19 cellular contexts compared by ENCODE assay signal in the genomic region with DNA sequence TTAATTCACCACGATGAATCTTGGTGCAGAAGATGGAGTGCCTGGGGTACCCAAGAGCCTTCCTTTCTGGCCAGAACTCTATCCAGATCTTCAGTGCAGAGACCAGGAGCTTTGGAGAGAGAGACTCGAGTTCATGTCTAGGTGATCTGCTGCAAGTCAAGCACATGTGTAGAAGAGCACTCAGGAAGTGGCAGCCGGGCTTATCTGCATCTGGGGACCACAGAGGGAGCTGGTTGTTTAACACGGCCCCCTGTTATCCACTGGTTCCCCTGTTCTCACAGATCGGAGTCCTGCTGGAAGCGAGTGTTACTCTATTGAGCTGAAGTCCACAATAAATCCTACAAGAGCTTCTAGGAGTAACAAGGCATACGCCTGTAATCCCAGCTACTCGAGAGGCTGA.
DNase-seq lines count a peak whose midpoint lies in the region; ATAC-seq lines count a peak whose summit lies in the region.
"Had no signal": no experiment of that assay in that cellular context is flagged by ENCODE, and none has a peak within 500 bp of the region (broad histone marks: within the 10 kb centered on the region; RNA-seq: fewer than 3 reads in every experiment).

No MANE protein-coding gene starts in this region.

- DNase-seq in stimulated activated CD4-positive, alpha-beta T cell treated with anti-CD3 and anti-CD28 coated beads, Interleukin-15, amount 100 ng/mL, for 24 hours = peak; percentile 18
- no peak for DNase-seq in stimulated activated CD4-positive, alpha-beta T cell treated with anti-CD3 and anti-CD28 coated beads, Interleukin-2, amount 100 ng/mL, for 48 hours
- DNase-seq in T-cell = peak in 10 of 34 experiments; percentile 17 to 36 (median 26)
- peak in 3 of 10 donors; percentile 37 to 52 (median 41) for DNase-seq in naive thymus-derived CD8-positive, alpha-beta T cell
- no peak for DNase-seq in RKO (ENCODE audit: low spot score)
- no peak for DNase-seq in retina
- DNase-seq: central memory CD4-positive, alpha-beta T cell; dermis blood vessel endothelial cell; esophagus squamous epithelium; gastrocnemius medialis; GOT3; NCI-H446 treated with DMSO at 0.1 percent for 48 hours; nucleus accumbens; RPMI8226; stimulated activated CD4-positive, alpha-beta T cell treated with anti-CD3 and anti-CD28 coated beads, Interleukin-1b, Interleukin-23, amount 100 ng/mL, for 48 hours; upper lobe of left lung had no signal

- CTCF ChIA-PET in T-cell (lab: Charles Lee) = interaction anchor here in 1 of 2 donors (0.9 kb wide), 1 partner anchor 49 kb away, joined by 4 read pairs; no protein-coding TSS in a partner anchor

- peak overlapping the region in 2 of 3 donors; percentile 9 to 94 for H3K4me3 Mint-ChIP-seq in T-cell
- H3K4me3 Mint-ChIP-seq in naive thymus-derived CD8-positive, alpha-beta T cell = peak overlapping the region; percentile 13 to 86 (median 75)

- no peaks in the 10 kb centered on the region for H3K9me3 Mint-ChIP-seq in T-cell
- H3K9me3 Mint-ChIP-seq in naive thymus-derived CD8-positive, alpha-beta T cell = no peaks in the 10 kb centered on the region

- no peaks in the 10 kb centered on the region for H3K36me3 Mint-ChIP-seq in T-cell
- H3K36me3 Mint-ChIP-seq in naive thymus-derived CD8-positive, alpha-beta T cell = no peaks in the 10 kb centered on the region

- ATAC-seq in T-cell (replicated peaks in 1 of 4) (no peak), GM21786 (IDR thresholded peaks at IDR 0.05; ENCODE audit: unreplicated experiment) (no peak)
- ATAC-seq in naive thymus-derived CD8-positive, alpha-beta T cell = peak in 1 of 2 donors; percentile 22
- ATAC-seq: activated CD4-positive, CD25-positive, alpha-beta regulatory T cell treated with anti-CD3 and anti-CD28 coated beads, Interleukin-2, amount 50 U/mL, for 24 hours; activated naive CD4-positive, alpha-beta T cell treated with anti-CD3 and anti-CD28 coated beads, Interleukin-2, amount 50 U/mL, for 72 hours; gastrocnemius medialis had no signal

- POLR2A ChIA-PET in T-cell (lab: Charles Lee) = no interaction called here
- POLR2A ChIA-PET in naive thymus-derived CD8-positive, alpha-beta T cell (lab: Charles Lee) = interaction anchor here (0.6 to 3.5 kb wide), 7 partner anchors 8 to 260 kb away, joined by 3 to 14 read pairs (median 5); a partner anchor contains a TSS

- H3K27me3 Mint-ChIP-seq in T-cell = peaks cover 3 to 4% of the 10 kb centered on the region in 2 donors
- no peaks in the 10 kb centered on the region for H3K27me3 Mint-ChIP-seq in naive thymus-derived CD8-positive, alpha-beta T cell

- H3K4me1 Mint-ChIP-seq in T-cell = peaks cover 40 to 47% (median 41%) of the 10 kb centered on the region in 3 donors
- peaks cover 23 to 57% (median 50%) of the 10 kb centered on the region in 4 donors for H3K4me1 Mint-ChIP-seq in naive thymus-derived CD8-positive, alpha-beta T cell

- H3K27ac Mint-ChIP-seq in T-cell = peak overlapping the region; percentile 16 to 73
- peak overlapping the region; percentile 90 to 98 (median 96) for H3K27ac Mint-ChIP-seq in naive thymus-derived CD8-positive, alpha-beta T cell
- H3K27ac Mint-ChIP-seq: activated naive CD4-positive, alpha-beta T cell treated with anti-CD3 and anti-CD28 coated beads, Interleukin-2, amount 50 U/mL, for 72 hours had no signal
